Comparison of ENCODE assay signal across 6 cellular contexts in genomic region chr11:316031-316701, GRCh38. TPM values are rescaled to one million over a fixed set of nuclear protein-coding genes. Genes with fewer than 3 reads are reported as not detected.
A peak's percentile ranks its signal among the peaks of the same experiment; 100 is the strongest.
DNase-seq lines count a peak whose midpoint lies in the region; ATAC-seq, FAIRE-seq and TF ChIP-seq lines count a peak whose summit lies in the region.

No MANE protein-coding gene starts in this region.

- no peaks in the 10 kb centered on the region for H3K27me3 ChIP-seq in GM23248 (replicated peaks; ENCODE audit: insufficient read depth)
- H3K27me3 ChIP-seq in neutrophil: peaks cover 33% of the 10 kb centered on the region

- H3K4me1 ChIP-seq in GM23248 (ENCODE audit: insufficient read depth) (peaks cover 28% of the 10 kb centered on the region), neutrophil (ENCODE audit: control insufficient read depth in 1 of 2, insufficient read depth in 1 of 2, low read depth in 1 of 2, low read length in 1 of 2) (peaks cover 63 to 72% of the 10 kb centered on the region in 2 experiments)

- H3K4me2 ChIP-seq in GM23248 (ENCODE audit: unreplicated experiment): peak overlapping the region; percentile 82

- peak overlapping the region; percentile 80 for H3K9ac ChIP-seq in GM23248

- no peak for FAIRE-seq in D721Med (lab: Jason Lieb, UNC)

- H3K36me3 ChIP-seq in GM23248 (ENCODE audit: low read depth) (no peaks in the 10 kb centered on the region), neutrophil (peaks cover 22% of the 10 kb centered on the region)

- intact Hi-C loops in head of caudate nucleus (cut with DNase I): no loop called here

- TF ChIP-seq CTCF in chondrocyte (IDR thresholded peaks at IDR 0.05) (no peak), neutrophil (IDR thresholded peaks at IDR 0.05) (no peak), D721Med (IDR thresholded peaks at IDR 0.05; ENCODE audit: insufficient read depth, missing control alignments) (no peak)

- H2AFZ ChIP-seq in GM23248: peak overlapping the region; percentile 41; the same call in 1 of the 2 replicates

- H3K4me1 Mint-ChIP-seq in chondrocyte (ENCODE audit: low read depth): peaks cover 18% of the 10 kb centered on the region

- H4K20me1 ChIP-seq in GM23248 (ENCODE audit: insufficient read depth): no peaks in the 10 kb centered on the region

- H3K27me3 Mint-ChIP-seq in chondrocyte (ENCODE audit: low read depth): peaks cover 13% of the 10 kb centered on the region

- ATAC-seq in GM19328 (IDR thresholded peaks at IDR 0.05; ENCODE audit: unreplicated experiment): no peak

- no peaks in the 10 kb centered on the region for H3K9me3 Mint-ChIP-seq in chondrocyte (ENCODE audit: low read depth)

- H3K4me3 ChIP-seq in GM23248 (peak overlapping the region; percentile 79), neutrophil (ENCODE audit: low read depth in 1 of 2, low read length in 1 of 2) (peak overlapping the region; percentile 80 to 98)

- no peak overlapping the region for H3K27ac Mint-ChIP-seq in chondrocyte (ENCODE audit: unreplicated experiment)

- no peak overlapping the region for H3K27ac ChIP-seq in GM23248
- peak overlapping the region; percentile 95 for H3K27ac ChIP-seq in neutrophil

- WGBS in GM23248 (ENCODE audit: low coverage in 1 of 2, low lambda C conversion rate in 2 of 2, missing lambda C conversion rate in 2 of 2), 2 experiments: 13 to 20% methylated on average over 48 to 61 of the region's 64 CpGs

- H3F3A ChIP-seq in GM23248 (ENCODE audit: insufficient read depth): peaks cover 31% of the 10 kb centered on the region

- no peaks in the 10 kb centered on the region for H3K9me3 ChIP-seq in GM23248 (ENCODE audit: low read depth)
- H3K9me3 ChIP-seq in neutrophil: no peaks in the 10 kb centered on the region

- DNase-seq in GM23248 (peak; percentile 57), chondrocyte (ENCODE audit: low spot score) (peak; percentile 88), head of caudate nucleus (no peak), D721Med (ENCODE audit: insufficient read length, low spot score) (no peak)

- no peak overlapping the region for H3K4me3 Mint-ChIP-seq in chondrocyte (ENCODE audit: unreplicated experiment)

- in situ Hi-C loops in GM23248 (cut with MboI): no loop called here

- peaks cover 53% of the 10 kb centered on the region for H3K79me2 ChIP-seq in GM23248 (ENCODE audit: insufficient read depth)

- H3K36me3 Mint-ChIP-seq in chondrocyte (ENCODE audit: low read depth): no peaks in the 10 kb centered on the region

- no peaks in the 10 kb centered on the region for H3K9me2 ChIP-seq in GM23248 (ENCODE audit: insufficient read depth)

RNA-seq across cellular contexts. Expression of gene IFITM1, which starts 2.3 kb away (rescaled TPM):
- total RNA-seq in GM23248 (2014; rRNA removed; shearing (Covaris generic)): 72.7 and 77.3 TPM in 2 replicates
- polyA plus RNA-seq in GM23248 (2016; fragmentation: Nextera tagmentation; extraction: Ambion mirVana): 180 and 187 TPM in 2 replicates
- total RNA-seq in chondrocyte: 1.0 to 3.3 TPM (median 1.6 TPM) in 3 replicates

RNA-seq across cellular contexts. Expression of gene IFITM3, which starts 4.5 kb away (rescaled TPM):
- 62.5 and 158 TPM in 2 replicates for total RNA-seq in GM23248 (2014; rRNA removed; shearing (Covaris generic))
- 1,892 and 1,917 TPM in 2 replicates for polyA plus RNA-seq in GM23248 (2016; fragmentation: Nextera tagmentation; extraction: Ambion mirVana)
- 377 to 394 TPM (median 392 TPM) in 3 replicates for total RNA-seq in chondrocyte

RNA-seq across cellular contexts. Expression of gene IFITM2, which starts 8.6 kb away (rescaled TPM):
- 75.2 and 104 TPM in 2 replicates for total RNA-seq in GM23248 (2014; rRNA removed; shearing (Covaris generic))
- polyA plus RNA-seq in GM23248 (2016; fragmentation: Nextera tagmentation; extraction: Ambion mirVana): 1,025 and 1,029 TPM in 2 replicates
- total RNA-seq in chondrocyte: 100 to 109 TPM (median 107 TPM) in 3 replicates

RNA-seq across cellular contexts. Expression of gene IFITM5, which starts 16.8 kb away (rescaled TPM):
- not detected in 2 replicates for total RNA-seq in GM23248 (2014; rRNA removed; shearing (Covaris generic))
- polyA plus RNA-seq in GM23248 (2016; fragmentation: Nextera tagmentation; extraction: Ambion mirVana): not detected in 2 replicates
- not detected in 3 replicates for total RNA-seq in chondrocyte

RNA-seq across cellular contexts. Expression of gene PGGHG, which starts 27.2 kb away (rescaled TPM):
- 14.2 and 23.1 TPM in 2 replicates for total RNA-seq in GM23248 (2014; rRNA removed; shearing (Covaris generic))
- polyA plus RNA-seq in GM23248 (2016; fragmentation: Nextera tagmentation; extraction: Ambion mirVana): 4.4 and 4.6 TPM in 2 replicates
- 35.6 to 49.5 TPM (median 49.4 TPM) in 3 replicates for total RNA-seq in chondrocyte

Comparison
In these comparisons a context has a peak if more than half of its experiments do, and no peak if none do; other contexts are left out.
1. DNase-seq: peak in GM23248 (single experiment) and chondrocyte (single experiment); none in head of caudate nucleus (0 of 42) and D721Med (single experiment).
2. RNA of gene IFITM1, which starts 2.3 kb away (total RNA-seq): 72.7 to 77.3 TPM in GM23248; 1.0 to 3.3 TPM in chondrocyte; every median in the first group is over 10 times any median in the second.